In the genomic region with DNA sequence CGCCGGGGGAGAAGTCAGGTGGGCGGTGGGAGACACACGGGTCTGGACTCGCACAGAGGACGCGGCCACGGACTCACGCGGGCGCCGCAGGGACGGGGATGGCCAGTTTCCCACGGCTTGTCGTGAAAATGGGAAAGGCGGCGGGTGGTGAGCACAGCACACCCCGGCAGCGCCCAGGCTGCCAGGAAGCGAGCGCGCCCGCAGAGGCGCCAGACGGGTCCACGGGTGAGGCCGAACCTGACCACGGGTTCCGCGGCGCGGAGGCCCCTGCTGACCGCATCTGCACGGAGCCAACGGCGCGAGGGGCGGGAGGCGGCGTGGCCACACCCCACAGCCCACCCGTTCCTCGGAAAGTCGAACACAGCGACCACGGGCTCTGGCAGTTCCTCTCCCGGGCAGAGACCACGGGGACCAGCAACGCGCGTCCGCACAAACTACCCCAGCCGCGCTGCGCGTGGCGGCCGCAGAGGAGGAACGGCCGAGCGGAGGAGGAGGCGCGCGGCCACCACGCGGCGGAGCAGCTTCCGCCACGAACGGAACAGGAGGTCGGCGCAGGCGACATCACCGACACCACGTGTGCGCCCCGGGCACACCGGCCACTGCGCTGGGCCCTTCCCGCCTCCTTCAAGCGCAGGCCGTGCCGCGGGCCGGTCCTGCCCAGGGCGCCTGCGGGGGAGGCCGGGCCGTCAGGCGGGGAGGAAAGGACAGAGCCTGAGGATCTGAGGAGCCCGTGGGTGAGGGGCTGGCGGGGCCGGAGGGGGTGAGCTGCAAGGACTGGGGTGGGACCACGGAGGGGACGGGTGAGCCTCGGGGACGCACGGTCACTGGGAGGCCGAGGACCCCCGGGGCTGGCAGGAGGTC, we compare ENCODE assay signal across 12 cellular contexts. TPM values are rescaled to one million over a fixed set of nuclear protein-coding genes. Genes with fewer than 3 reads are reported as not detected.
DNase-seq lines count a peak whose midpoint lies in the region; ATAC-seq, FAIRE-seq and TF ChIP-seq lines count a peak whose summit lies in the region.
"Had no signal": no experiment of that assay in that cellular context is flagged by ENCODE, and none has a peak within 500 bp of the region (broad histone marks: within the 10 kb centered on the region; RNA-seq: fewer than 3 reads in every experiment).

No MANE protein-coding gene starts in this region.

- H3K27me3 ChIP-seq in CD4-positive, alpha-beta memory T cell (ENCODE audit: insufficient read depth, low read length), result no peaks in the 10 kb centered on the region
- H3K27me3 ChIP-seq in OCI-LY1 (ENCODE audit: insufficient read depth, low read length) (no peaks in the 10 kb centered on the region), endothelial cell of umbilical vein (ENCODE audit: control insufficient read depth in 2 of 2, insufficient read depth in 2 of 2, low read length in 2 of 2) (no peaks in the 10 kb centered on the region), pancreas (no peaks in the 10 kb centered on the region)

- H3K4me3 ChIP-seq in CD4-positive, alpha-beta memory T cell (ENCODE audit: low read length in 2 of 2), result no peak overlapping the region
- peak overlapping the region; percentile 56 for H3K4me3 ChIP-seq in OCI-LY1 (ENCODE audit: low read depth, low read length, poor library complexity, severe bottlenecking)
- H3K4me3 ChIP-seq in endothelial cell of umbilical vein (replicated peaks in 1 of 3; ENCODE audit: insufficient read depth in 1 of 3, low read depth in 1 of 3, low read length in 3 of 3), result peak overlapping the region in 2 of 3 experiments; percentile 34 to 39
- H3K4me3 ChIP-seq in pancreas, result peak overlapping the region in 3 of 4 donors; percentile 7 to 24 (median 22)

- FAIRE-seq in endothelial cell of umbilical vein (lab: Jason Lieb, UNC), result no peak
- FAIRE-seq in pancreas (lab: Jason Lieb, UNC), result no peak

- no TSS peak for BruUV-seq in endothelial cell of umbilical vein (replicated peaks; lab: Mats Ljungman, UMichigan)

- intact Hi-C loops in CD4-positive, alpha-beta memory T cell (cut with micrococcal nuclease), result no loop called here
- intact Hi-C loops in endothelial cell of umbilical vein (cut with micrococcal nuclease), result no loop called here
- intact Hi-C loops in pancreas (cut with DNase I), result no loop called here

- 83 to 87% methylated on average over 90 to 99 of the region's 99 CpGs for WGBS in pancreas, 2 donors

- H4K20me1 ChIP-seq in OCI-LY1 (ENCODE audit: insufficient read depth, low read length) (no peaks in the 10 kb centered on the region), endothelial cell of umbilical vein (replicated peaks; ENCODE audit: control insufficient read depth, extremely low read depth, insufficient read depth, low read length) (no peaks in the 10 kb centered on the region)

- no peaks in the 10 kb centered on the region for H3K36me3 Mint-ChIP-seq in CD4-positive, alpha-beta memory T cell

- DNase-seq in CD4-positive, alpha-beta memory T cell, result peak in 1 of 5 donors; percentile 27
- DNase-seq in endothelial cell of umbilical vein (ENCODE audit: low read depth, low spot score), result no peak
- DNase-seq in pancreas, result peak in 3 of 6 donors; percentile 41 to 68 (median 60)
- DNase-seq in NCI-H510A treated with DMSO at 0.1 percent for 48 hours (lab: John Stamatoyannopoulos, UW), result no peak
- DNase-seq in HuH-7.5 (ENCODE audit: low spot score), result no peak
- no peak for DNase-seq in ureter (ENCODE audit: low spot score)
- no peak for DNase-seq in NCI-H1417 (lab: John Stamatoyannopoulos, UW)
- DNase-seq: activated CD4-positive, CD25-positive, alpha-beta regulatory T cell; stimulated activated CD4-positive, alpha-beta T cell treated with anti-CD3 and anti-CD28 coated beads, Interleukin-4, amount 100 ng/mL, for 4 hours had no signal

- H3K27ac Mint-ChIP-seq in CD4-positive, alpha-beta memory T cell, result peak overlapping the region in 1 of 7 donors; percentile 57

- H3F3A ChIP-seq in OCI-LY1 (ENCODE audit: insufficient read depth, low read length), result no peaks in the 10 kb centered on the region

- H3K4me1 Mint-ChIP-seq in CD4-positive, alpha-beta memory T cell, result peaks cover 6 to 18% (median 11%) of the 10 kb centered on the region in 4 donors

- H3K9ac ChIP-seq in OCI-LY1 (ENCODE audit: low read length) (peak overlapping the region; percentile 44; the same call in 1 of the 2 replicates), endothelial cell of umbilical vein (replicated peaks; ENCODE audit: extremely low read depth, insufficient read depth, low read length) (peak overlapping the region; percentile 52)

- POLR2A ChIA-PET in CD4-positive, alpha-beta memory T cell (lab: Charles Lee; ENCODE audit: partially characterized antibody), result no interaction called here
- POLR2A ChIA-PET in endothelial cell of umbilical vein (lab: Charles Lee), result no interaction called here

- peak overlapping the region in 6 of 8 donors; percentile 29 to 86 (median 62) for H3K4me3 Mint-ChIP-seq in CD4-positive, alpha-beta memory T cell

- TF ChIP-seq CTCF in OCI-LY1 (IDR thresholded peaks at IDR 0.05; ENCODE audit: low read length), result no peak
- TF ChIP-seq CTCF in endothelial cell of umbilical vein (IDR thresholded peaks at IDR 0.05; ENCODE audit: extremely low read depth in 1 of 2, insufficient read depth in 1 of 2, low read depth in 1 of 2, low read length in 2 of 2), result no peak
- TF ChIP-seq CTCF in pancreas (IDR thresholded peaks at IDR 0.05), result no peak

- H3K79me2 ChIP-seq in OCI-LY1 (ENCODE audit: insufficient read depth, low read length) (no peaks in the 10 kb centered on the region), endothelial cell of umbilical vein (ENCODE audit: control insufficient read depth, insufficient read depth, low read length) (peaks cover 64% of the 10 kb centered on the region)

- H3K4me1 ChIP-seq in CD4-positive, alpha-beta memory T cell (ENCODE audit: insufficient read depth, low read length), result peaks cover 15% of the 10 kb centered on the region
- peaks cover 24% of the 10 kb centered on the region for H3K4me1 ChIP-seq in OCI-LY1 (ENCODE audit: insufficient read depth, low read length, severe bottlenecking)
- H3K4me1 ChIP-seq in endothelial cell of umbilical vein (ENCODE audit: control insufficient read depth, extremely low read depth, insufficient read depth, low read length), result peaks cover 18% of the 10 kb centered on the region
- peaks cover 5 to 9% (median 8%) of the 10 kb centered on the region in 3 donors for H3K4me1 ChIP-seq in pancreas

- H3K9me3 ChIP-seq in CD4-positive, alpha-beta memory T cell (ENCODE audit: control insufficient read depth in 1 of 2, low read length in 2 of 2), result no peaks in the 10 kb centered on the region
- H3K9me3 ChIP-seq in OCI-LY1 (ENCODE audit: low read length), result no peaks in the 10 kb centered on the region
- no peaks in the 10 kb centered on the region for H3K9me3 ChIP-seq in endothelial cell of umbilical vein (replicated peaks; ENCODE audit: control insufficient read depth, insufficient read depth, low read length)
- no peaks in the 10 kb centered on the region for H3K9me3 ChIP-seq in pancreas

- H3K36me3 ChIP-seq in CD4-positive, alpha-beta memory T cell (ENCODE audit: insufficient read depth, low read length), result no peaks in the 10 kb centered on the region
- H3K36me3 ChIP-seq in OCI-LY1 (ENCODE audit: insufficient read depth, low read length) (no peaks in the 10 kb centered on the region), endothelial cell of umbilical vein (ENCODE audit: control insufficient read depth in 2 of 2, extremely low read depth in 1 of 2, insufficient read depth in 2 of 2, low read length in 2 of 2) (peaks cover 0 to 2% of the 10 kb centered on the region in 2 experiments), pancreas (no peaks in the 10 kb centered on the region)

- ATAC-seq in pancreas, result peak; percentile 17 to 73 (median 58)

- H3K27ac ChIP-seq in CD4-positive, alpha-beta memory T cell (ENCODE audit: low read depth, low read length), result no peak overlapping the region
- H3K27ac ChIP-seq in OCI-LY1 (ENCODE audit: low read depth, low read length, poor library complexity, severe bottlenecking), result no peak overlapping the region
- peak overlapping the region; percentile 44 for H3K27ac ChIP-seq in endothelial cell of umbilical vein (ENCODE audit: insufficient read depth, low read depth, low read length)
- no peak overlapping the region for H3K27ac ChIP-seq in pancreas

- no peaks in the 10 kb centered on the region for H3K9me2 ChIP-seq in OCI-LY1 (ENCODE audit: low read depth, low read length)

- no peaks in the 10 kb centered on the region for H3K9me1 ChIP-seq in endothelial cell of umbilical vein (replicated peaks; ENCODE audit: control insufficient read depth, extremely low read depth, insufficient read depth, low read length)

- H3K9me3 Mint-ChIP-seq in CD4-positive, alpha-beta memory T cell, result no peaks in the 10 kb centered on the region

- no peak overlapping the region for H2AFZ ChIP-seq in OCI-LY1 (ENCODE audit: low read length)
- H2AFZ ChIP-seq in endothelial cell of umbilical vein (ENCODE audit: low read depth, low read length), result peak overlapping the region; percentile 18

- peak overlapping the region; percentile 56 for H3K4me2 ChIP-seq in OCI-LY1 (ENCODE audit: low read length)
- peak overlapping the region; percentile 31 for H3K4me2 ChIP-seq in endothelial cell of umbilical vein (ENCODE audit: insufficient read depth, low read length)

- dilution Hi-C loops in endothelial cell of umbilical vein (cut with MboI; ENCODE audit: extremely low pct_ligation_motif_present, low sequenced_read_pairs), result no loop called here

- no peaks in the 10 kb centered on the region for H3K27me3 Mint-ChIP-seq in CD4-positive, alpha-beta memory T cell

- CTCF ChIA-PET in CD4-positive, alpha-beta memory T cell (lab: Charles Lee; ENCODE audit: partially characterized antibody), result no interaction called here
- CTCF ChIA-PET in endothelial cell of umbilical vein (lab: Charles Lee), result interaction anchor here (0.9 kb wide), 1 partner anchor 97 kb away, joined by 4 read pairs; no protein-coding TSS in a partner anchor

- TF ChIP-seq POLR2A in endothelial cell of umbilical vein (IDR thresholded peaks at IDR 0.05; ENCODE audit: low read depth, low read length), result no peak

RNA-seq across cellular contexts. Expression of a gene that starts 5.6 kb away (rescaled TPM):
- 10 to 100 TPM; 21.4 to 21.9 TPM for total RNA-seq in CD4-positive, alpha-beta memory T cell
- 1 to 10 TPM; 2.5 to 7.1 TPM for polyA plus RNA-seq in CD4-positive, alpha-beta memory T cell
- total RNA-seq in endothelial cell of umbilical vein (26.6 and 30.3 TPM in 2 replicates), pancreas (10 to 100 TPM in 3 of 6 donors, 1 to 10 TPM in 3; 8.1 to 16.5 (median 10.4) TPM), ureter (43.0 TPM)
- polyA plus RNA-seq in endothelial cell of umbilical vein (17.7 and 24.7 TPM in 2 replicates), pancreas (10 to 100 TPM; 43.1 to 57.3 TPM)
- 7.6 and 11.8 TPM in 2 replicates for polyA plus RNA-seq in endothelial cell of umbilical vein (2011; cell fraction: cytosol; rRNA removed)
- 34.8 and 44.7 TPM in 2 replicates for polyA plus RNA-seq in endothelial cell of umbilical vein (2011; cell fraction: nucleus; rRNA removed)
- 12.4 and 21.6 TPM in 2 replicates for polyA plus RNA-seq in endothelial cell of umbilical vein (2012)
- 11.0 and 15.0 TPM in 2 replicates for polyA minus RNA-seq in endothelial cell of umbilical vein
- 4.9 TPM for polyA minus RNA-seq in endothelial cell of umbilical vein (2011; cell fraction: cytosol; rRNA and poly(A)+ RNA removed)
- polyA minus RNA-seq in endothelial cell of umbilical vein (2011; cell fraction: nucleus; rRNA and poly(A)+ RNA removed), result 13.0 and 26.5 TPM in 2 replicates

RNA-seq across cellular contexts. Expression of a gene that starts 5.8 kb away (rescaled TPM):
- 1 to 10 TPM; 4.5 to 5.6 TPM for total RNA-seq in CD4-positive, alpha-beta memory T cell
- under 1 TPM; 0.29 to 1.00 TPM for polyA plus RNA-seq in CD4-positive, alpha-beta memory T cell
- total RNA-seq in endothelial cell of umbilical vein, result 0.91 and 1.3 TPM in 2 replicates
- 0.40 and 0.51 TPM in 2 replicates for polyA plus RNA-seq in endothelial cell of umbilical vein
- polyA plus RNA-seq in endothelial cell of umbilical vein (2011; cell fraction: cytosol; rRNA removed), result 0.20 TPM in 1 of 2 replicates, not detected in the other
- 1.6 and 1.7 TPM in 2 replicates for polyA plus RNA-seq in endothelial cell of umbilical vein (2011; cell fraction: nucleus; rRNA removed)
- polyA plus RNA-seq in endothelial cell of umbilical vein (2012), result 0.13 and 0.52 TPM in 2 replicates
- polyA minus RNA-seq in endothelial cell of umbilical vein, result 0.13 and 0.19 TPM in 2 replicates
- 1.8 TPM for polyA minus RNA-seq in endothelial cell of umbilical vein (2011; cell fraction: cytosol; rRNA and poly(A)+ RNA removed)
- polyA minus RNA-seq in endothelial cell of umbilical vein (2011; cell fraction: nucleus; rRNA and poly(A)+ RNA removed), result 0.67 TPM in 1 of 2 replicates, not detected in the other
- total RNA-seq in pancreas, result 10 to 100 TPM in 3 of 6 donors, 1 to 10 TPM in 3; 6.6 to 15.0 (median 10.0) TPM
- polyA plus RNA-seq in pancreas, result 10 to 100 TPM; 40.0 to 45.5 TPM
- total RNA-seq in ureter, result 12.5 TPM

RNA-seq across cellular contexts. Expression of a gene that starts 23.8 kb away (rescaled TPM):
- total RNA-seq in CD4-positive, alpha-beta memory T cell, result not detected
- polyA plus RNA-seq in CD4-positive, alpha-beta memory T cell, result not detected
- 0.42 and 0.51 TPM in 2 replicates for total RNA-seq in endothelial cell of umbilical vein
- polyA plus RNA-seq in endothelial cell of umbilical vein, result 0.44 and 0.45 TPM in 2 replicates
- polyA plus RNA-seq in endothelial cell of umbilical vein (2011; cell fraction: cytosol; rRNA removed), result 0.14 and 0.21 TPM in 2 replicates
- polyA plus RNA-seq in endothelial cell of umbilical vein (2011; cell fraction: nucleus; rRNA removed), result 2.5 and 3.6 TPM in 2 replicates
- 0.12 and 0.14 TPM in 2 replicates for polyA plus RNA-seq in endothelial cell of umbilical vein (2012)
- polyA minus RNA-seq in endothelial cell of umbilical vein, result not detected in 2 replicates
- polyA minus RNA-seq in endothelial cell of umbilical vein (2011; cell fraction: cytosol; rRNA and poly(A)+ RNA removed), result not detected
- 0.24 TPM in 1 of 2 replicates, not detected in the other for polyA minus RNA-seq in endothelial cell of umbilical vein (2011; cell fraction: nucleus; rRNA and poly(A)+ RNA removed)
- 1 to 10 TPM in 5 of 6 donors, under 1 TPM in 1; 0.98 to 3.8 (median 1.3) TPM for total RNA-seq in pancreas
- 1 to 10 TPM; 3.9 to 4.7 TPM for polyA plus RNA-seq in pancreas
- not detected for total RNA-seq in ureter
- total RNA-seq: lower leg skin, NCI-H460 had no signal

RNA-seq across cellular contexts. Expression of a gene that starts 41.7 kb away (rescaled TPM):
- 10 to 100 TPM; 18.3 to 20.9 TPM for total RNA-seq in CD4-positive, alpha-beta memory T cell
- polyA plus RNA-seq in CD4-positive, alpha-beta memory T cell, result 10 to 100 TPM in 1 of 2 donors, 1 to 10 TPM in 1; 3.8 to 10.6 TPM
- total RNA-seq in endothelial cell of umbilical vein (43.3 and 45.4 TPM in 2 replicates), pancreas (10 to 100 TPM; 22.0 to 34.4 (median 26.3) TPM), ureter (49.3 TPM)
- polyA plus RNA-seq in endothelial cell of umbilical vein (53.7 and 66.9 TPM in 2 replicates), pancreas (10 to 100 TPM; 68.6 to 81.0 TPM)
- polyA plus RNA-seq in endothelial cell of umbilical vein (2011; cell fraction: cytosol; rRNA removed), result 31.4 and 40.5 TPM in 2 replicates
- polyA plus RNA-seq in endothelial cell of umbilical vein (2011; cell fraction: nucleus; rRNA removed), result 152 and 169 TPM in 2 replicates
- 46.1 and 63.1 TPM in 2 replicates for polyA plus RNA-seq in endothelial cell of umbilical vein (2012)
- polyA minus RNA-seq in endothelial cell of umbilical vein, result 18.8 and 27.5 TPM in 2 replicates
- 31.5 TPM for polyA minus RNA-seq in endothelial cell of umbilical vein (2011; cell fraction: cytosol; rRNA and poly(A)+ RNA removed)
- polyA minus RNA-seq in endothelial cell of umbilical vein (2011; cell fraction: nucleus; rRNA and poly(A)+ RNA removed), result 23.9 and 33.3 TPM in 2 replicates

Comparison
In these comparisons a context has a peak if more than half of its experiments do, and no peak if none do; other contexts are left out.
1. H3K4me3 ChIP-seq: peak in OCI-LY1 (single experiment), endothelial cell of umbilical vein (2 of 3) and pancreas (3 of 4); none in CD4-positive, alpha-beta memory T cell (0 of 2).